Comparison of ENCODE assay signal across 1 cellular context in genomic region chr1:2547210-2548067, GRCh38.
TF ChIP-seq lines count a peak whose summit lies in the region.

No MANE protein-coding gene starts in this region.

TF ChIP-seq in K562, 482 proteins besides CTCF, POLR2A, EP300 and RAD21 (continues in another document):
- TF ChIP-seq ZNF785 (CRISPR knock-in tag; IDR thresholded peaks at IDR 0.05), result no peak
- TF ChIP-seq POLR2AphosphoS5 (IDR thresholded peaks at IDR 0.05; ENCODE audit: control insufficient read depth, insufficient read depth, low read depth, low read length), result no peak
- no peak for TF ChIP-seq RBM17 (IDR thresholded peaks at IDR 0.05; ENCODE audit: borderline replicate concordance, low read depth, low read length)
- TF ChIP-seq SAP30 (IDR thresholded peaks at IDR 0.05; ENCODE audit: borderline replicate concordance, insufficient read depth, low read depth, low read length, poor library complexity, severe bottlenecking), result no peak
- no peak; the same call in 1 of the 2 replicates for TF ChIP-seq PHB (CRISPR knock-in tag; IDR thresholded peaks at IDR 0.05)
- no peak for TF ChIP-seq WHSC1 (IDR thresholded peaks at IDR 0.05; ENCODE audit: low read length)
- no peak for TF ChIP-seq ZNF174 (CRISPR knock-in tag; IDR thresholded peaks at IDR 0.05)
- TF ChIP-seq RBBP5 (IDR thresholded peaks at IDR 0.05; ENCODE audit: borderline replicate concordance, insufficient read depth, low read length, poor library complexity, severe bottlenecking), result peak; percentile 10
- TF ChIP-seq PHF8 (IDR thresholded peaks at IDR 0.05; ENCODE audit: borderline replicate concordance, low read length), result peak; percentile 55; the same call in 1 of the 2 replicates
- TF ChIP-seq MYC (IDR thresholded peaks at IDR 0.05; ENCODE audit: low read depth, low read length), result no peak
- peak; percentile 37; the same call in 1 of the 2 replicates for TF ChIP-seq MYC (CRISPR knock-in tag; IDR thresholded peaks at IDR 0.05; ENCODE audit: borderline replicate concordance, low read depth)
- no peak for TF ChIP-seq ZNF197 (CRISPR knock-in tag; IDR thresholded peaks at IDR 0.05; ENCODE audit: low read depth)
- TF ChIP-seq RBM39 (optimal IDR thresholded peaks at IDR 0.05; ENCODE audit: low read depth, low read length), result no peak
- TF ChIP-seq GABPB2 (CRISPR knock-in tag; conservative IDR thresholded peaks at IDR 0.05), result no peak
- TF ChIP-seq MLLT1 (IDR thresholded peaks at IDR 0.05), result no peak
- TF ChIP-seq SNRNP70 (optimal IDR thresholded peaks at IDR 0.05; ENCODE audit: low read depth, low read length), result no peak
- no peak for TF ChIP-seq HLTF (IDR thresholded peaks at IDR 0.05)
- no peak for TF ChIP-seq EHMT2 (IDR thresholded peaks at IDR 0.05)
- no peak for TF ChIP-seq CREB5 (CRISPR knock-in tag; IDR thresholded peaks at IDR 0.05)
- no peak for TF ChIP-seq MAX (CRISPR knock-in tag; IDR thresholded peaks at IDR 0.05)
- TF ChIP-seq ZNF57 (CRISPR knock-in tag; IDR thresholded peaks at IDR 0.05), result no peak
- no peak for TF ChIP-seq HCFC1 (IDR thresholded peaks at IDR 0.05; ENCODE audit: low read depth, low read length)
- TF ChIP-seq ZNF431 (CRISPR knock-in tag; IDR thresholded peaks at IDR 0.05), result no peak
- no peak for TF ChIP-seq THAP12 (CRISPR knock-in tag; IDR thresholded peaks at IDR 0.05)
- peak; percentile 33; the same call in 1 of the 2 replicates for TF ChIP-seq HIVEP1 (CRISPR knock-in tag; IDR thresholded peaks at IDR 0.05)
- no peak for TF ChIP-seq SMARCA4 (IDR thresholded peaks at IDR 0.05)
- no peak for TF ChIP-seq ZFP36 (IDR thresholded peaks at IDR 0.05; ENCODE audit: low read depth, low read length, partially characterized antibody)
- TF ChIP-seq RHOXF2B (CRISPR knock-in tag; conservative IDR thresholded peaks at IDR 0.05), result no peak
- TF ChIP-seq PURB (CRISPR knock-in tag; IDR thresholded peaks at IDR 0.05; ENCODE audit: low read depth), result no peak
- TF ChIP-seq CEBPG (CRISPR knock-in tag; IDR thresholded peaks at IDR 0.05), result no peak
- TF ChIP-seq CEBPG (tag; conservative IDR thresholded peaks at IDR 0.05 in 1 of 2, IDR thresholded peaks at IDR 0.05 in 1 of 2), result peak in 1 of 2 experiments; percentile 53; a peak in 2 of 4 replicates
- no peak for TF ChIP-seq ZNF668 (CRISPR knock-in tag; IDR thresholded peaks at IDR 0.05)
- TF ChIP-seq KDM1A (IDR thresholded peaks at IDR 0.05), result no peak
- no peak for TF ChIP-seq KLF13 (tag; IDR thresholded peaks at IDR 0.05; ENCODE audit: borderline replicate concordance, low read depth)
- TF ChIP-seq YY1 (IDR thresholded peaks at IDR 0.05; ENCODE audit: borderline replicate concordance in 1 of 3, control insufficient read depth in 1 of 3, extremely low read depth in 1 of 3, insufficient read depth in 3 of 3, insufficient read length in 1 of 3, insufficient replicate concordance in 2 of 3, low read depth in 1 of 3, low read length in 2 of 3), result peak; percentile 44 to 85 (median 50)
- no peak for TF ChIP-seq PRPF4 (IDR thresholded peaks at IDR 0.05; ENCODE audit: insufficient read depth, low read depth, low read length, poor library complexity, severe bottlenecking)
- no peak for TF ChIP-seq ZNF165 (CRISPR knock-in tag; IDR thresholded peaks at IDR 0.05; ENCODE audit: borderline replicate concordance)
- TF ChIP-seq CEBPZ (IDR thresholded peaks at IDR 0.05; ENCODE audit: borderline replicate concordance, low read depth, low read length), result no peak
- TF ChIP-seq XRCC5 (IDR thresholded peaks at IDR 0.05; ENCODE audit: low read depth, low read length), result no peak
- no peak for TF ChIP-seq RNF2 (IDR thresholded peaks at IDR 0.05)
- TF ChIP-seq NFRKB (IDR thresholded peaks at IDR 0.05; ENCODE audit: low read depth), result 0 out of 2 replicates have a peak, but pooled peaks have one; percentile 31
- TF ChIP-seq U2AF1 (optimal IDR thresholded peaks at IDR 0.05; ENCODE audit: low read depth, low read length), result no peak
- TF ChIP-seq TCF7 (IDR thresholded peaks at IDR 0.05; ENCODE audit: borderline replicate concordance), result 0 out of 2 replicates have a peak, but pooled peaks have one; percentile 13
- TF ChIP-seq ZC3H4 (CRISPR knock-in tag; IDR thresholded peaks at IDR 0.05; ENCODE audit: borderline replicate concordance), result 0 out of 2 replicates have a peak, but pooled peaks have one; percentile 48
- TF ChIP-seq ZMIZ1 (IDR thresholded peaks at IDR 0.05; ENCODE audit: low read depth in 2 of 2, low read length in 2 of 2), result no peak
- TF ChIP-seq SIN3A (IDR thresholded peaks at IDR 0.05; ENCODE audit: borderline replicate concordance in 2 of 2, control insufficient read depth in 1 of 2, low read depth in 2 of 2, low read length in 2 of 2), result no peak
- no peak for TF ChIP-seq SAFB (IDR thresholded peaks at IDR 0.05; ENCODE audit: borderline replicate concordance, low read depth, low read length)
- TF ChIP-seq DLX4 (CRISPR knock-in tag; IDR thresholded peaks at IDR 0.05), result no peak
- no peak for TF ChIP-seq PTBP1 (IDR thresholded peaks at IDR 0.05; ENCODE audit: low read depth, low read length)
- TF ChIP-seq JUND (IDR thresholded peaks at IDR 0.05; ENCODE audit: borderline replicate concordance, low read depth, low read length), result peak; percentile 0; the same call in 1 of the 2 replicates
- no peak for TF ChIP-seq JUND (tag; IDR thresholded peaks at IDR 0.05; ENCODE audit: borderline replicate concordance, low read depth, low read length)
- peak; percentile 33 for TF ChIP-seq HMGN3 (IDR thresholded peaks at IDR 0.05; ENCODE audit: borderline replicate concordance, extremely low read depth, insufficient read length, low read depth, low read length)
- TF ChIP-seq TRIM28 (IDR thresholded peaks at IDR 0.05), result no peak
- TF ChIP-seq ZBTB17 (CRISPR knock-in tag; IDR thresholded peaks at IDR 0.05), result no peak
- no peak for TF ChIP-seq NR1H2 (CRISPR knock-in tag; IDR thresholded peaks at IDR 0.05)
- TF ChIP-seq KDM5B (IDR thresholded peaks at IDR 0.05; ENCODE audit: insufficient replicate concordance, low read depth, low read length), result peak; percentile 64
- no peak for TF ChIP-seq MCM5 (IDR thresholded peaks at IDR 0.05; ENCODE audit: low read depth)
- peak; percentile 31; the same call in 1 of the 2 replicates for TF ChIP-seq SUPT5H (IDR thresholded peaks at IDR 0.05)
